In genomic region chr5:34789021-34789531, GRCh38 we compare ENCODE assay signal across 12 cellular contexts. TPM values are rescaled to one million over a fixed set of nuclear protein-coding genes. Genes with fewer than 3 reads are reported as not detected.
DNase-seq lines count a peak whose midpoint lies in the region; ATAC-seq and TF ChIP-seq lines count a peak whose summit lies in the region.
"Had no signal": no experiment of that assay in that cellular context is flagged by ENCODE, and none has a peak within 500 bp of the region (broad histone marks: within the 10 kb centered on the region; RNA-seq: fewer than 3 reads in every experiment).

No MANE protein-coding gene starts in this region.

- TF ChIP-seq CTCF in left ventricle myocardium inferior (IDR thresholded peaks at IDR 0.05; ENCODE audit: borderline replicate concordance) (no peak), uterus (IDR thresholded peaks at IDR 0.05) (no peak)

- no peak overlapping the region for H3K27ac ChIP-seq in left ventricle myocardium inferior (replicated peaks)
- no peak overlapping the region for H3K27ac ChIP-seq in right cardiac atrium (ENCODE audit: low read length)
- peak overlapping the region; percentile 35 to 49 for H3K27ac ChIP-seq in uterus

- H3K36me3 ChIP-seq in left ventricle myocardium inferior (no peaks in the 10 kb centered on the region), uterus (no peaks in the 10 kb centered on the region)

- H3K4me1 ChIP-seq in left ventricle myocardium inferior (peaks cover 22% of the 10 kb centered on the region), right cardiac atrium (ENCODE audit: control insufficient read depth, insufficient read depth, low read length) (peaks cover 2% of the 10 kb centered on the region), uterus (no peaks in the 10 kb centered on the region)

- H3K9me3 ChIP-seq in left ventricle myocardium inferior (replicated peaks) (peaks cover 19% of the 10 kb centered on the region), right cardiac atrium (ENCODE audit: control insufficient read depth, low read length) (no peaks in the 10 kb centered on the region), uterus (no peaks in the 10 kb centered on the region)

- DNase-seq in Right ventricle myocardium inferior (ENCODE audit: missing footprints): no peak
- no peak for DNase-seq in left ventricle myocardium inferior
- peak; percentile 89 for DNase-seq in astrocyte of the hippocampus (ENCODE audit: low read depth, low spot score)
- peak in 2 of 3 donors; percentile 36 to 61 for DNase-seq in right cardiac atrium
- peak; percentile 28 to 45 for DNase-seq in uterus
- no peak for DNase-seq in stimulated activated CD4-positive, alpha-beta T cell treated with anti-CD3 and anti-CD28 coated beads, Interleukin-15, amount 100 ng/mL, for 24 hours
- no peak for DNase-seq in SIG-M5 (lab: John Stamatoyannopoulos, UW)
- DNase-seq: activated CD4-positive, alpha-beta T cell treated with anti-CD3 and anti-CD28 coated beads, Interleukin-2, amount 50 U/mL, for 48 hours; NCI-H1048; stimulated activated CD4-positive, alpha-beta T cell treated with anti-CD3 and anti-CD28 coated beads, Interleukin-4, amount 100 ng/mL, for 1 hour had no signal

- intact Hi-C loops in Right ventricle myocardium inferior (cut with DNase I) (no loop called here), left ventricle myocardium inferior (cut with micrococcal nuclease) (no loop called here), right cardiac atrium (cut with DNase I) (no loop called here), uterus (cut with DNase I; ENCODE audit: low total_unique reads) (no loop called here)

- whole genome bisulfite sequencing in right cardiac atrium: 28% methylated on average over 5 of the region's 5 CpGs

- no peak for TF ChIP-seq POLR2A in uterus (IDR thresholded peaks at IDR 0.05)

- ATAC-seq in Right ventricle myocardium inferior (peak; percentile 46), right cardiac atrium (peak; percentile 74 to 84), HG03342 (IDR thresholded peaks at IDR 0.05; ENCODE audit: unreplicated experiment) (no peak)
- ATAC-seq: Panc1 had no signal

- no peak overlapping the region for H3K4me3 ChIP-seq in left ventricle myocardium inferior
- no peak overlapping the region for H3K4me3 ChIP-seq in right cardiac atrium (ENCODE audit: low read length)
- H3K4me3 ChIP-seq in uterus: no peak overlapping the region

- no peaks in the 10 kb centered on the region for H3K27me3 ChIP-seq in left ventricle myocardium inferior (ENCODE audit: low read depth)
- H3K27me3 ChIP-seq in right cardiac atrium (ENCODE audit: control insufficient read depth, insufficient read depth): no peaks in the 10 kb centered on the region
- H3K27me3 ChIP-seq in uterus: no peaks in the 10 kb centered on the region

RNA-seq across cellular contexts. Expression of gene TTC23L, which starts 49.9 kb away (rescaled TPM):
- total RNA-seq in Right ventricle myocardium inferior (not detected), left ventricle myocardium inferior (not detected), right cardiac atrium (not detected), uterus (1 to 10 TPM in 1 of 4 donors, under 1 TPM in 1, not detected in 2; 0.15 to 2.0 TPM)
- polyA plus RNA-seq in right cardiac atrium: not detected

Comparison
In these comparisons a context has a peak if more than half of its experiments do, and no peak if none do; other contexts are left out.
1. DNase-seq: peak in astrocyte of the hippocampus (single experiment), right cardiac atrium (2 of 3) and uterus (2 of 2); none in Right ventricle myocardium inferior (single experiment), left ventricle myocardium inferior (single experiment), stimulated activated CD4-positive, alpha-beta T cell treated with anti-CD3 and anti-CD28 coated beads, Interleukin-15, amount 100 ng/mL, for 24 hours (single experiment) and SIG-M5 (single experiment).
2. H3K27ac ChIP-seq: peak in uterus (2 of 2); none in left ventricle myocardium inferior (single experiment) and right cardiac atrium (single experiment).